Comparison of ENCODE assay signal across 3 cellular contexts in genomic region chr2:217090884-217091283, GRCh38.
TF ChIP-seq lines count a peak whose summit lies in the region.

No MANE protein-coding gene starts in this region.

TF ChIP-seq in SK-N-SH, 30 proteins besides CTCF, POLR2A, EP300 and RAD21:
- no peak for TF ChIP-seq RXRA (IDR thresholded peaks at IDR 0.05; ENCODE audit: borderline replicate concordance, low read depth)
- no peak for TF ChIP-seq SIN3A (IDR thresholded peaks at IDR 0.05; ENCODE audit: borderline replicate concordance, low read depth, low read length)
- no peak for TF ChIP-seq TEAD4 (IDR thresholded peaks at IDR 0.05; ENCODE audit: borderline replicate concordance, insufficient read depth)
- no peak for TF ChIP-seq MEF2A (IDR thresholded peaks at IDR 0.05; ENCODE audit: borderline replicate concordance, low read depth)
- TF ChIP-seq FOXM1 (IDR thresholded peaks at IDR 0.05; ENCODE audit: low read depth), result no peak
TF ChIP-seq in SK-N-SH: peak in this region for 0.

TF ChIP-seq in SK-N-SH treated with all-trans-retinoic acid at 6 μM for 48 hours, 23 proteins besides CTCF, POLR2A, EP300 and RAD21 (continues in another document):
- no peak for TF ChIP-seq RARB (CRISPR knock-in tag; IDR thresholded peaks at IDR 0.05)
- no peak for TF ChIP-seq TOX (CRISPR knock-in tag; IDR thresholded peaks at IDR 0.05; ENCODE audit: borderline replicate concordance)
- no peak for TF ChIP-seq CSRNP3 (CRISPR knock-in tag; IDR thresholded peaks at IDR 0.05)
- TF ChIP-seq TCF4 (CRISPR knock-in tag; IDR thresholded peaks at IDR 0.05; ENCODE audit: borderline replicate concordance), result no peak
- TF ChIP-seq GLIS3 (CRISPR knock-in tag; IDR thresholded peaks at IDR 0.05), result no peak
- no peak for TF ChIP-seq PPARA (CRISPR knock-in tag; IDR thresholded peaks at IDR 0.05; ENCODE audit: borderline replicate concordance)
- TF ChIP-seq, protein P1, sequence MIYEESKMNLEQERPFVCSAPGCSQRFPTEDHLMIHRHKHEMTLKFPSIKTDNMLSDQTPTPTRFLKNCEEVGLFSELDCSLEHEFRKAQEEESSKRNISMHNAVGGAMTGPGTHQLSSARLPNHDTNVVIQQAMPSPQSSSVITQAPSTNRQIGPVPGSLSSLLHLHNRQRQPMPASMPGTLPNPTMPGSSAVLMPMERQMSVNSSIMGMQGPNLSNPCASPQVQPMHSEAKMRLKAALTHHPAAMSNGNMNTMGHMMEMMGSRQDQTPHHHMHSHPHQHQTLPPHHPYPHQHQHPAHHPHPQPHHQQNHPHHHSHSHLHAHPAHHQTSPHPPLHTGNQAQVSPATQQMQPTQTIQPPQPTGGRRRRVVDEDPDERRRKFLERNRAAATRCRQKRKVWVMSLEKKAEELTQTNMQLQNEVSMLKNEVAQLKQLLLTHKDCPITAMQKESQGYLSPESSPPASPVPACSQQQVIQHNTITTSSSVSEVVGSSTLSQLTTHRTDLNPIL (CRISPR knock-in tag; IDR thresholded peaks at IDR 0.05; ENCODE audit: low read depth), result no peak
- TF ChIP-seq BACH2 (CRISPR knock-in tag; IDR thresholded peaks at IDR 0.05; ENCODE audit: borderline replicate concordance), result no peak
- no peak for TF ChIP-seq ZNF8 (CRISPR knock-in tag; IDR thresholded peaks at IDR 0.05)
- no peak for TF ChIP-seq ISL1 (CRISPR knock-in tag; IDR thresholded peaks at IDR 0.05)
- TF ChIP-seq, protein P2, sequence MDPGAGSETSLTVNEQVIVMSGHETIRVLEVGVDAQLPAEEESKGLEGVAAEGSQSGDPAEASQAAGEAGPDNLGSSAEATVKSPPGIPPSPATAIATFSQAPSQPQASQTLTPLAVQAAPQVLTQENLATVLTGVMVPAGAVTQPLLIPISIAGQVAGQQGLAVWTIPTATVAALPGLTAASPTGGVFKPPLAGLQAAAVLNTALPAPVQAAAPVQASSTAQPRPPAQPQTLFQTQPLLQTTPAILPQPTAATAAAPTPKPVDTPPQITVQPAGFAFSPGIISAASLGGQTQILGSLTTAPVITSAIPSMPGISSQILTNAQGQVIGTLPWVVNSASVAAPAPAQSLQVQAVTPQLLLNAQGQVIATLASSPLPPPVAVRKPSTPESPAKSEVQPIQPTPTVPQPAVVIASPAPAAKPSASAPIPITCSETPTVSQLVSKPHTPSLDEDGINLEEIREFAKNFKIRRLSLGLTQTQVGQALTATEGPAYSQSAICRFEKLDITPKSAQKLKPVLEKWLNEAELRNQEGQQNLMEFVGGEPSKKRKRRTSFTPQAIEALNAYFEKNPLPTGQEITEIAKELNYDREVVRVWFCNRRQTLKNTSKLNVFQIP (CRISPR knock-in tag; IDR thresholded peaks at IDR 0.05; ENCODE audit: borderline replicate concordance, low read depth), result no peak
- TF ChIP-seq ESRRG (CRISPR knock-in tag; IDR thresholded peaks at IDR 0.05), result no peak
- no peak for TF ChIP-seq ZNF565 (CRISPR knock-in tag; conservative IDR thresholded peaks at IDR 0.05; ENCODE audit: low read depth)
- TF ChIP-seq CSDC2 (CRISPR knock-in tag; IDR thresholded peaks at IDR 0.05), result no peak
- TF ChIP-seq TSHZ2 (CRISPR knock-in tag; IDR thresholded peaks at IDR 0.05), result no peak
- TF ChIP-seq ARNTL (CRISPR knock-in tag; IDR thresholded peaks at IDR 0.05; ENCODE audit: borderline replicate concordance, low read depth), result no peak
- TF ChIP-seq SNAI2 (CRISPR knock-in tag; IDR thresholded peaks at IDR 0.05), result no peak
- TF ChIP-seq, protein P3, sequence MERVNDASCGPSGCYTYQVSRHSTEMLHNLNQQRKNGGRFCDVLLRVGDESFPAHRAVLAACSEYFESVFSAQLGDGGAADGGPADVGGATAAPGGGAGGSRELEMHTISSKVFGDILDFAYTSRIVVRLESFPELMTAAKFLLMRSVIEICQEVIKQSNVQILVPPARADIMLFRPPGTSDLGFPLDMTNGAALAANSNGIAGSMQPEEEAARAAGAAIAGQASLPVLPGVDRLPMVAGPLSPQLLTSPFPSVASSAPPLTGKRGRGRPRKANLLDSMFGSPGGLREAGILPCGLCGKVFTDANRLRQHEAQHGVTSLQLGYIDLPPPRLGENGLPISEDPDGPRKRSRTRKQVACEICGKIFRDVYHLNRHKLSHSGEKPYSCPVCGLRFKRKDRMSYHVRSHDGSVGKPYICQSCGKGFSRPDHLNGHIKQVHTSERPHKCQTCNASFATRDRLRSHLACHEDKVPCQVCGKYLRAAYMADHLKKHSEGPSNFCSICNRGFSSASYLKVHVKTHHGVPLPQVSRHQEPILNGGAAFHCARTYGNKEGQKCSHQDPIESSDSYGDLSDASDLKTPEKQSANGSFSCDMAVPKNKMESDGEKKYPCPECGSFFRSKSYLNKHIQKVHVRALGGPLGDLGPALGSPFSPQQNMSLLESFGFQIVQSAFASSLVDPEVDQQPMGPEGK (CRISPR knock-in tag; IDR thresholded peaks at IDR 0.05; ENCODE audit: borderline replicate concordance), result no peak
- no peak for TF ChIP-seq ZC3H10 (CRISPR knock-in tag; IDR thresholded peaks at IDR 0.05)

TF ChIP-seq in GM12878, 131 proteins besides CTCF, POLR2A, EP300 and RAD21:
- no peak for TF ChIP-seq IRF4 (IDR thresholded peaks at IDR 0.05; ENCODE audit: low read depth, low read length)
- TF ChIP-seq CREB1 (IDR thresholded peaks at IDR 0.05; ENCODE audit: low read depth), result no peak
- no peak for TF ChIP-seq ETV6 (conservative IDR thresholded peaks at IDR 0.05 in 1 of 2, IDR thresholded peaks at IDR 0.05 in 1 of 2; ENCODE audit: borderline replicate concordance in 1 of 2, low read depth in 1 of 2)
- TF ChIP-seq TCF7 (IDR thresholded peaks at IDR 0.05; ENCODE audit: borderline replicate concordance), result no peak
- TF ChIP-seq CHD1 (IDR thresholded peaks at IDR 0.05; ENCODE audit: low read depth, low read length), result no peak
- TF ChIP-seq, protein P4, sequence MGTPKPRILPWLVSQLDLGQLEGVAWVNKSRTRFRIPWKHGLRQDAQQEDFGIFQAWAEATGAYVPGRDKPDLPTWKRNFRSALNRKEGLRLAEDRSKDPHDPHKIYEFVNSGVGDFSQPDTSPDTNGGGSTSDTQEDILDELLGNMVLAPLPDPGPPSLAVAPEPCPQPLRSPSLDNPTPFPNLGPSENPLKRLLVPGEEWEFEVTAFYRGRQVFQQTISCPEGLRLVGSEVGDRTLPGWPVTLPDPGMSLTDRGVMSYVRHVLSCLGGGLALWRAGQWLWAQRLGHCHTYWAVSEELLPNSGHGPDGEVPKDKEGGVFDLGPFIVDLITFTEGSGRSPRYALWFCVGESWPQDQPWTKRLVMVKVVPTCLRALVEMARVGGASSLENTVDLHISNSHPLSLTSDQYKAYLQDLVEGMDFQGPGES (IDR thresholded peaks at IDR 0.05), result no peak
- TF ChIP-seq ZZZ3 (IDR thresholded peaks at IDR 0.05; ENCODE audit: control insufficient read depth, insufficient read length, low read depth), result no peak
- no peak for TF ChIP-seq CUX1 (IDR thresholded peaks at IDR 0.05; ENCODE audit: insufficient replicate concordance, low read depth, low read length)
- TF ChIP-seq, protein P5, sequence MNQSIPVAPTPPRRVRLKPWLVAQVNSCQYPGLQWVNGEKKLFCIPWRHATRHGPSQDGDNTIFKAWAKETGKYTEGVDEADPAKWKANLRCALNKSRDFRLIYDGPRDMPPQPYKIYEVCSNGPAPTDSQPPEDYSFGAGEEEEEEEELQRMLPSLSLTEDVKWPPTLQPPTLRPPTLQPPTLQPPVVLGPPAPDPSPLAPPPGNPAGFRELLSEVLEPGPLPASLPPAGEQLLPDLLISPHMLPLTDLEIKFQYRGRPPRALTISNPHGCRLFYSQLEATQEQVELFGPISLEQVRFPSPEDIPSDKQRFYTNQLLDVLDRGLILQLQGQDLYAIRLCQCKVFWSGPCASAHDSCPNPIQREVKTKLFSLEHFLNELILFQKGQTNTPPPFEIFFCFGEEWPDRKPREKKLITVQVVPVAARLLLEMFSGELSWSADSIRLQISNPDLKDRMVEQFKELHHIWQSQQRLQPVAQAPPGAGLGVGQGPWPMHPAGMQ (IDR thresholded peaks at IDR 0.05; ENCODE audit: borderline replicate concordance), result no peak
